Comparison of ENCODE assay signal across 16 cellular contexts in the genomic region with DNA sequence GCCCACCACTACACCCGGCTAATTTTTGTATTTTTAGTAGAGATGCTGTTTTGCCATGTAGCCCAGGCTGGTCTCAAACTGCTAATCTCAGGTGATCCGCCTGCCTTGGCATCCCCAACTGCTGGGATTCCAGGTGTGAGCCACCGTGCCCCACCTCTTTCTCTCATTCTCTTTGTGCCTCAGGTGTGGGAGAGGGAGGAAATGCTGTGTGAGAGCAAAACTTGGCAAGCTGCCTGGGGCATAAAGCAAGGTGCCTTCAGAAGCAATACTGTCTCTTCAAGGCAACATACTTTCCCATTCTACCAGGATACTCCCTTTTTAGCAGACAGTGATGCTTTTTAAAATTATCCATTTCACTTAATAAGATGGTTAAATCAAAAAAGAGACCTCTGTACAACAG. TPM values are rescaled to one million over a fixed set of nuclear protein-coding genes. Genes with fewer than 3 reads are reported as not detected.
DNase-seq lines count a peak whose midpoint lies in the region; FAIRE-seq and TF ChIP-seq lines count a peak whose summit lies in the region.
"Had no signal": no experiment of that assay in that cellular context is flagged by ENCODE, and none has a peak within 500 bp of the region (broad histone marks: within the 10 kb centered on the region; RNA-seq: fewer than 3 reads in every experiment).

No MANE protein-coding gene starts in this region.

- TF ChIP-seq CTCF in epithelial cell of esophagus (IDR thresholded peaks at IDR 0.05; ENCODE audit: insufficient read depth, low read depth, low read length, missing control alignments) = no peak

- no peak for FAIRE-seq in frontal cortex (lab: Jason Lieb, UNC)

- H3K4me3 ChIP-seq in epithelial cell of esophagus (ENCODE audit: low read length) = no peak overlapping the region
- H3K4me3 ChIP-seq: BLaER1, SJCRH30 had no signal

- DNase-seq in NCI-H1105 treated with DMSO at 0.1 percent for 48 hours (lab: John Stamatoyannopoulos, UW) = peak; percentile 44
- no peak for DNase-seq in NCI-H1105 (lab: John Stamatoyannopoulos, UW)
- peak; percentile 52 for DNase-seq in COR-L47 (lab: John Stamatoyannopoulos, UW)
- peak; percentile 30 for DNase-seq in NCI-H2081 treated with DMSO at 0.1 percent for 48 hours (lab: John Stamatoyannopoulos, UW)
- DNase-seq in epithelial cell of esophagus (ENCODE audit: low read depth) = peak; percentile 81
- no peak for DNase-seq in frontal cortex (ENCODE audit: low spot score in 2 of 2)
- no peak for DNase-seq in stimulated activated CD4-positive, alpha-beta T cell treated with anti-CD3 and anti-CD28 coated beads, Interleukin-12 subunit alpha, Interleukin-12 subunit beta, amount 100 ng/mL, for 4 hours
- DNase-seq in globus pallidus (ENCODE audit: low spot score) = no peak
- DNase-seq: CD8-positive, alpha-beta memory T cell; H9; IMR-90; NCI-H1436; NCI-H510A treated with DMSO at 0.1 percent for 48 hours; OCI-M1; SJCRH30 had no signal

RNA-seq across cellular contexts. Expression of a gene that starts 53.2 kb away (rescaled TPM):
- 15.9 TPM for total RNA-seq in frontal cortex

Comparison
In these comparisons a context has a peak if more than half of its experiments do, and no peak if none do; other contexts are left out.
1. DNase-seq: peak in NCI-H1105 treated with DMSO at 0.1 percent for 48 hours (single experiment), COR-L47 (single experiment), NCI-H2081 treated with DMSO at 0.1 percent for 48 hours (single experiment) and epithelial cell of esophagus (single experiment); none in NCI-H1105 (single experiment), frontal cortex (0 of 2), stimulated activated CD4-positive, alpha-beta T cell treated with anti-CD3 and anti-CD28 coated beads, Interleukin-12 subunit alpha, Interleukin-12 subunit beta, amount 100 ng/mL, for 4 hours (single experiment) and globus pallidus (single experiment).